In the genomic region with DNA sequence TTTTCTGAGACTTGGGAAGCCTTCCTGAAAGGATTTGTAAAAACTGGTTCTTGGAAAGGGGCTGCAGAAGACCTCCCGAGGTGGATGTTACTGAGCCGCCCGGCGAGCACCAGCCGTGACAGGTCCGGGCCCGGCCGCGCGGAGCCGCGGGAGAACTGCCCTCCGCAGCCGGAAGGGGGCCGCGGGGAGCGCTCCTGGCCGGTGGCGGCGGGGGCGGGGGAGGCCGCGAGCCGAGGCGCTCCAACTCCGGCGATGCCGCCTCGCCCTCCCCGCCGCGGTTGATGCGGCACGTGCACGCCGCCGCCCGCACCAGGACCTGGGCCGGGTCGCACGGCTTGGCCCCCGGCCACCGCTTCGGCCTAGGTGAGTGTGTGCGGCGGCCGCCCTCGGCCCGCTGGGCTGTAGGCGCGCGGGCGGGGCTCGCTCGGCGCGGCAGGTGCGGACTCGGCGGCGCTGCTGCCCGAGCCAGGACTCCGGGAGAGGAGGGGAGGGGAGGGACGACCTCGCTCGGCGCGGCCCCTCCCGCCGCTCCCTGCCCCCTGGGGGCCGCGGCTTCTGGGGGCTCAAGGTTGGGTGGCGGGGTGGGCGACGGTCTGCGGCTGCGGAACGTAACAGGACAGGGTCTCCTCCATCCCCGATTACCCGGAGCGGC, we compare ENCODE assay signal across 8 cellular contexts.
A peak's percentile ranks its signal among the peaks of the same experiment; 100 is the strongest.
DNase-seq lines count a peak whose midpoint lies in the region; ATAC-seq and TF ChIP-seq lines count a peak whose summit lies in the region.

No MANE protein-coding gene starts in this region.

- peak; percentile 65 for ATAC-seq in HG02678 (IDR thresholded peaks at IDR 0.05; ENCODE audit: unreplicated experiment)

- peak overlapping the region; percentile 85 for H3K4me3 ChIP-seq in coronary artery

- DNase-seq in NCI-H2227 (lab: John Stamatoyannopoulos, UW; ENCODE audit: unreplicated experiment) (peak; percentile 74), NCI-H2227 treated with DMSO at 0.1 percent for 48 hours (lab: John Stamatoyannopoulos, UW) (no peak), NCI-H1105 treated with DMSO at 0.1 percent for 48 hours (lab: John Stamatoyannopoulos, UW) (peak; percentile 25), coronary artery (ENCODE audit: low spot score) (peak; percentile 78), left kidney (ENCODE audit: low read depth, low spot score) (peak; percentile 90)
- DNase-seq in activated CD4-positive, alpha-beta T cell treated with anti-CD3 and anti-CD28 coated beads for 1 hour, result peak; percentile 30
- DNase-seq in stimulated activated CD4-positive, alpha-beta T cell treated with anti-CD3 and anti-CD28 coated beads, Interleukin-2, amount 100 ng/mL, for 24 hours, result peak; percentile 63 to 72

- peak overlapping the region; percentile 92 to 95 for H3K27ac ChIP-seq in coronary artery

- peak; percentile 52 for TF ChIP-seq CTCF in coronary artery (IDR thresholded peaks at IDR 0.05)
